In genomic region chr4:173168396-173169177, GRCh38 we compare ENCODE assay signal across 8 cellular contexts.
A peak's percentile ranks its signal among the peaks of the same experiment; 100 is the strongest.
DNase-seq lines count a peak whose midpoint lies in the region; ATAC-seq, FAIRE-seq and TF ChIP-seq lines count a peak whose summit lies in the region.

Gene GALNT7, plus strand, starts transcription at chr4:173168811. Its CDS starts 25 bp downstream, at chr4:173168836.

- no peak for TF ChIP-seq CTCF in OCI-LY3 (IDR thresholded peaks at IDR 0.05; ENCODE audit: low read depth, low read length)

- DNase-seq in COR-L47 (lab: John Stamatoyannopoulos, UW) = peak; percentile 85
- DNase-seq in HTR-8/SVneo (ENCODE audit: insufficient read length, low spot score) = peak; percentile 80
- peak; percentile 44 for DNase-seq in activated T-cell treated with anti-CD3 and anti-CD28 coated beads for 1 hour (ENCODE audit: low read depth)
- DNase-seq in epithelial cell of prostate (ENCODE audit: low read depth, low spot score) = no peak
- DNase-seq in stimulated activated CD8-positive, alpha-beta memory T cell treated with anti-CD3 and anti-CD28 coated beads, Interleukin-7, amount 100 ng/mL, for 24 hours (ENCODE audit: low read depth) = peak; percentile 24

- H3K36me3 ChIP-seq in OCI-LY3 (replicated peaks; ENCODE audit: low read depth, low read length) (peaks cover 21% of the 10 kb centered on the region), mucosa of rectum (ENCODE audit: control insufficient read depth in 2 of 2, insufficient read depth in 2 of 2, low read length in 2 of 2) (peaks cover 0 to 4% of the 10 kb centered on the region in 2 donors)

- peak within 1 kb of the TSS; percentile 85 for H3K4me2 ChIP-seq in OCI-LY3 (ENCODE audit: low read length)

- H2AFZ ChIP-seq in OCI-LY3 (ENCODE audit: low read depth, low read length) = peak within 1 kb of the TSS; percentile 89

- H3K27me3 ChIP-seq in OCI-LY3 (ENCODE audit: low read depth, low read length) = no peaks in the 10 kb centered on the region
- no peaks in the 10 kb centered on the region for H3K27me3 ChIP-seq in mucosa of rectum (ENCODE audit: control insufficient read depth in 2 of 2, insufficient read depth in 2 of 2, low read length in 2 of 2)

- ATAC-seq in GM21360 (IDR thresholded peaks at IDR 0.05; ENCODE audit: unreplicated experiment) = peak; percentile 36

- H3K27ac ChIP-seq in OCI-LY3 (ENCODE audit: low read length) = peak within 1 kb of the TSS; percentile 71
- H3K27ac ChIP-seq in epithelial cell of prostate = peak within 1 kb of the TSS; percentile 71
- peak within 1 kb of the TSS; percentile 94 for H3K27ac ChIP-seq in mucosa of rectum (ENCODE audit: low read depth in 2 of 2, low read length in 2 of 2)

- H3K9ac ChIP-seq in OCI-LY3 (ENCODE audit: low read length) (peak within 1 kb of the TSS; percentile 86), mucosa of rectum (ENCODE audit: low read depth in 1 of 2, low read length in 2 of 2) (peak within 1 kb of the TSS; percentile 82 to 89)

- H3K79me2 ChIP-seq in OCI-LY3 (ENCODE audit: low read length) = peaks cover 39% of the 10 kb centered on the region

- H4K20me1 ChIP-seq in OCI-LY3 (ENCODE audit: insufficient read depth, low read length) = peaks cover 16% of the 10 kb centered on the region; the same call in 1 of the 2 replicates

- H3K4me1 ChIP-seq in OCI-LY3 (ENCODE audit: low read length) (peaks cover 20% of the 10 kb centered on the region), mucosa of rectum (ENCODE audit: control insufficient read depth in 2 of 2, insufficient read depth in 2 of 2, low read length in 2 of 2) (peaks cover 9 to 14% of the 10 kb centered on the region in 2 donors)

- FAIRE-seq in HTR-8/SVneo (lab: Jason Lieb, UNC) = peak; percentile 33

- H3K9me3 ChIP-seq in OCI-LY3 (ENCODE audit: insufficient read depth, low read length) (no peaks in the 10 kb centered on the region), mucosa of rectum (ENCODE audit: control insufficient read depth in 2 of 2, low read length in 2 of 2) (no peaks in the 10 kb centered on the region)

- H3K4me3 ChIP-seq in OCI-LY3 (ENCODE audit: low read length) (peak within 1 kb of the TSS; percentile 84), mucosa of rectum (ENCODE audit: low read length in 2 of 2) (peak within 1 kb of the TSS; percentile 89 to 95)
